In genomic region chr10:44206127-44206818, GRCh38 we compare ENCODE assay signal across 14 cellular contexts.
A peak's percentile ranks its signal among the peaks of the same experiment; 100 is the strongest.
DNase-seq lines count a peak whose midpoint lies in the region; ATAC-seq and TF ChIP-seq lines count a peak whose summit lies in the region.
"Had no signal": no experiment of that assay in that cellular context is flagged by ENCODE, and none has a peak within 500 bp of the region (broad histone marks: within the 10 kb centered on the region; RNA-seq: fewer than 3 reads in every experiment).

No MANE protein-coding gene starts in this region.

- H3K4me3 ChIP-seq in fibroblast of the aortic adventitia (ENCODE audit: low read depth, low read length) (no peak overlapping the region), smooth muscle cell (no peak overlapping the region), gastroesophageal sphincter (no peak overlapping the region)

- H3K4me3 Mint-ChIP-seq in HFFc6 (no peak overlapping the region), WTC11 (no peak overlapping the region), immature natural killer cell (no peak overlapping the region)

- POLR2A ChIA-PET in WTC11 (lab: Charles Lee), result no interaction called here

- H3K27ac Mint-ChIP-seq in HFFc6 (no peak overlapping the region), WTC11 (no peak overlapping the region), immature natural killer cell (no peak overlapping the region)

- H3K36me3 ChIP-seq in smooth muscle cell (ENCODE audit: low read depth) (no peaks in the 10 kb centered on the region), gastroesophageal sphincter (no peaks in the 10 kb centered on the region)

- no peak overlapping the region for H3K9ac ChIP-seq in smooth muscle cell (ENCODE audit: low read depth)

- H3K4me1 ChIP-seq in smooth muscle cell (ENCODE audit: low read depth) (peaks cover 29% of the 10 kb centered on the region), gastroesophageal sphincter (peaks cover 0 to 10% (median 0%) of the 10 kb centered on the region in 3 donors)

- no peaks in the 10 kb centered on the region for H3K36me3 Mint-ChIP-seq in HFFc6 (ENCODE audit: low read depth)
- H3K36me3 Mint-ChIP-seq in WTC11, result peaks cover 7% of the 10 kb centered on the region
- no peaks in the 10 kb centered on the region for H3K36me3 Mint-ChIP-seq in immature natural killer cell

- ATAC-seq in gastroesophageal sphincter (no peak), WTC11 (no peak)

- no peak for TF ChIP-seq EP300 in gastroesophageal sphincter (IDR thresholded peaks at IDR 0.05)

- H4K20me1 ChIP-seq in smooth muscle cell (ENCODE audit: low read depth), result no peaks in the 10 kb centered on the region

- H2AFZ ChIP-seq in smooth muscle cell (ENCODE audit: low read depth), result no peak overlapping the region

- H3K79me2 ChIP-seq in smooth muscle cell (ENCODE audit: low read depth), result no peaks in the 10 kb centered on the region

- H3K27me3 ChIP-seq in smooth muscle cell (ENCODE audit: low read depth), result no peaks in the 10 kb centered on the region
- H3K27me3 ChIP-seq in gastroesophageal sphincter, result no peaks in the 10 kb centered on the region

- peak overlapping the region; percentile 73 for H3K4me2 ChIP-seq in smooth muscle cell

- H3K9me3 ChIP-seq in smooth muscle cell (replicated peaks; ENCODE audit: low read depth) (no peaks in the 10 kb centered on the region), gastroesophageal sphincter (no peaks in the 10 kb centered on the region)

- TF ChIP-seq CTCF in HFFc6 (IDR thresholded peaks at IDR 0.05), result no peak
- no peak for TF ChIP-seq CTCF in fibroblast of the aortic adventitia (IDR thresholded peaks at IDR 0.05; ENCODE audit: insufficient read depth, low read length)
- no peak for TF ChIP-seq CTCF in smooth muscle cell (IDR thresholded peaks at IDR 0.05; ENCODE audit: borderline replicate concordance, insufficient read depth, poor library complexity, severe bottlenecking)
- no peak for TF ChIP-seq CTCF in gastroesophageal sphincter (IDR thresholded peaks at IDR 0.05)
- no peak for TF ChIP-seq CTCF in WTC11 (IDR thresholded peaks at IDR 0.05)

- H3K9me3 Mint-ChIP-seq in HFFc6 (no peaks in the 10 kb centered on the region), WTC11 (peaks cover 9% of the 10 kb centered on the region; the same call in 1 of the 2 replicates), immature natural killer cell (peaks cover 0 to 5% (median 0%) of the 10 kb centered on the region in 6 donors)

- CTCF ChIA-PET in WTC11 (lab: Charles Lee), result no interaction called here

- H3K4me1 Mint-ChIP-seq in HFFc6 (ENCODE audit: low read depth) (peaks cover 8% of the 10 kb centered on the region), WTC11 (peaks cover 12% of the 10 kb centered on the region), immature natural killer cell (no peaks in the 10 kb centered on the region)

- peaks cover 4% of the 10 kb centered on the region for H3F3A ChIP-seq in smooth muscle cell (ENCODE audit: low read depth)

- DNase-seq in DMS79 treated with DMSO at 0.1 percent for 48 hours (lab: John Stamatoyannopoulos, UW) (peak; percentile 6), HFFc6 (peak; percentile 25), fibroblast of the aortic adventitia (ENCODE audit: low read depth) (peak; percentile 24), smooth muscle cell (lab: John Stamatoyannopoulos, UW; ENCODE audit: unreplicated experiment) (no peak), WTC11 (ENCODE audit: low spot score) (no peak), immature natural killer cell (no peak)
- DNase-seq: AML-193, COR-L47, DMS153, NCI-H1092, NCI-H2081 treated with DMSO at 0.1 percent for 48 hours, NCI-H510A treated with DMSO at 0.1 percent for 48 hours, NCI-H82 had no signal

- 49% methylated on average over 25 of the region's 25 CpGs for WGBS in smooth muscle cell (ENCODE audit: low lambda C conversion rate)
- 77 to 81% methylated on average over 3 to 13 of the region's 25 CpGs for WGBS in gastroesophageal sphincter (ENCODE audit: low coverage in 1 of 2), 2 donors

- peak overlapping the region; percentile 2 for H3K27ac ChIP-seq in smooth muscle cell (ENCODE audit: low read depth)
- H3K27ac ChIP-seq in gastroesophageal sphincter, result no peak overlapping the region

- no peak for TF ChIP-seq POLR2A in gastroesophageal sphincter (IDR thresholded peaks at IDR 0.05)

- H3K27me3 Mint-ChIP-seq in HFFc6 (ENCODE audit: insufficient read depth) (peaks cover 10% of the 10 kb centered on the region), WTC11 (ENCODE audit: low read depth) (no peaks in the 10 kb centered on the region), immature natural killer cell (ENCODE audit: low read depth in 3 of 3) (peaks cover 0 to 5% (median 4%) of the 10 kb centered on the region in 3 donors)

TF ChIP-seq in WTC11, 78 proteins besides CTCF, POLR2A, EP300 and RAD21 (continues in another document):
- no peak for TF ChIP-seq RELA (CRISPR knock-in tag; IDR thresholded peaks at IDR 0.05; ENCODE audit: borderline replicate concordance)
- TF ChIP-seq TCF7 (CRISPR knock-in tag; IDR thresholded peaks at IDR 0.05; ENCODE audit: low read depth), result no peak
- no peak for TF ChIP-seq ATF3 (CRISPR knock-in tag; conservative IDR thresholded peaks at IDR 0.05)
- no peak for TF ChIP-seq FOXP1 (CRISPR knock-in tag; IDR thresholded peaks at IDR 0.05; ENCODE audit: borderline replicate concordance)
- no peak for TF ChIP-seq FOXK1 (CRISPR knock-in tag; IDR thresholded peaks at IDR 0.05)
- no peak for TF ChIP-seq GTF2I (CRISPR knock-in tag; conservative IDR thresholded peaks at IDR 0.05)
- TF ChIP-seq, protein P1, sequence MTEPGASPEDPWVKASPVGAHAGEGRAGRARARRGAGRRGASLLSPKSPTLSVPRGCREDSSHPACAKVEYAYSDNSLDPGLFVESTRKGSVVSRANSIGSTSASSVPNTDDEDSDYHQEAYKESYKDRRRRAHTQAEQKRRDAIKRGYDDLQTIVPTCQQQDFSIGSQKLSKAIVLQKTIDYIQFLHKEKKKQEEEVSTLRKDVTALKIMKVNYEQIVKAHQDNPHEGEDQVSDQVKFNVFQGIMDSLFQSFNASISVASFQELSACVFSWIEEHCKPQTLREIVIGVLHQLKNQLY (CRISPR knock-in tag; IDR thresholded peaks at IDR 0.05), result no peak
- TF ChIP-seq AFF4 (CRISPR knock-in tag; IDR thresholded peaks at IDR 0.05; ENCODE audit: borderline replicate concordance), result no peak
- TF ChIP-seq ZNF138 (CRISPR knock-in tag; conservative IDR thresholded peaks at IDR 0.05), result no peak
- no peak for TF ChIP-seq FOXP4 (CRISPR knock-in tag; IDR thresholded peaks at IDR 0.05)
- no peak for TF ChIP-seq ZNF396 (CRISPR knock-in tag; IDR thresholded peaks at IDR 0.05; ENCODE audit: borderline replicate concordance)
- no peak for TF ChIP-seq E2F1 (CRISPR knock-in tag; IDR thresholded peaks at IDR 0.05)
- TF ChIP-seq ZNF671 (CRISPR knock-in tag; IDR thresholded peaks at IDR 0.05), result no peak

Comparison
In these comparisons a context has a peak if more than half of its experiments do, and no peak if none do; other contexts are left out.
1. DNase-seq: peak in DMS79 treated with DMSO at 0.1 percent for 48 hours (single experiment), HFFc6 (single experiment) and fibroblast of the aortic adventitia (single experiment); none in smooth muscle cell (single experiment), WTC11 (single experiment) and immature natural killer cell (0 of 3).